ENCODE assay signal across 8 cellular contexts in genomic region chr5:178120661-178121357, GRCh38. TPM values are rescaled to one million over a fixed set of nuclear protein-coding genes. Genes with fewer than 3 reads are reported as not detected.
DNase-seq lines count a peak whose midpoint lies in the region; ATAC-seq and TF ChIP-seq lines count a peak whose summit lies in the region.

No MANE protein-coding gene starts in this region.

- POLR2A ChIA-PET in activated B cell treated with CpG ODN at 0.5 μM for 24 hours (lab: Charles Lee): interaction anchor here (0.5 to 2.0 kb wide), 6 partner anchors 11 to 742 kb away, joined by 3 to 22 read pairs (median 4); partner anchors contain the start of genes HNRNPAB, NHP2 and RMND5B

- H3K27me3 Mint-ChIP-seq in activated B cell treated with CpG ODN at 0.5 μM for 24 hours: no peaks in the 10 kb centered on the region

- peak; percentile 42 for TF ChIP-seq CTCF in AG10803 (conservative IDR thresholded peaks at IDR 0.05; ENCODE audit: low read length)
- peak; percentile 25 for TF ChIP-seq CTCF in activated B cell treated with CpG ODN at 0.5 μM for 24 hours (IDR thresholded peaks at IDR 0.05)
- TF ChIP-seq CTCF in cardiac fibroblast (IDR thresholded peaks at IDR 0.05; ENCODE audit: low read depth, low read length): peak; percentile 46

- peaks cover 68% of the 10 kb centered on the region for H3K4me1 Mint-ChIP-seq in activated B cell treated with CpG ODN at 0.5 μM for 24 hours

- H3K4me3 Mint-ChIP-seq in activated B cell treated with CpG ODN at 0.5 μM for 24 hours: peak overlapping the region; percentile 55

- H3K4me3 ChIP-seq in AG10803 (ENCODE audit: low read length) (peak overlapping the region; percentile 39), cardiac fibroblast (replicated peaks in 1 of 2; ENCODE audit: low read depth in 2 of 2, low read length in 2 of 2) (peak overlapping the region in 1 of 2 donors; percentile 24)

- H3K36me3 Mint-ChIP-seq in activated B cell treated with CpG ODN at 0.5 μM for 24 hours (ENCODE audit: low read depth): peaks cover 19% of the 10 kb centered on the region

- H3K9me3 Mint-ChIP-seq in activated B cell treated with CpG ODN at 0.5 μM for 24 hours: no peaks in the 10 kb centered on the region

- CTCF ChIA-PET in activated B cell treated with CpG ODN at 0.5 μM for 24 hours (lab: Charles Lee): interaction anchor here (0.6 to 4.5 kb wide), 11 partner anchors 10 to 67 kb away, joined by 3 to 46 read pairs (median 4); partner anchors contain the start of genes NHP2 and RMND5B

- ATAC-seq in GM19023 (IDR thresholded peaks at IDR 0.05; ENCODE audit: unreplicated experiment) (peak; percentile 81), HG03108 (IDR thresholded peaks at IDR 0.05; ENCODE audit: unreplicated experiment) (peak; percentile 64), activated B cell treated with CpG ODN at 0.5 μM for 24 hours (ENCODE audit: low read depth) (peak; percentile 67)

- peak; percentile 44 for DNase-seq in AG10803 (ENCODE audit: low read depth)
- DNase-seq in NCI-H2171 (lab: John Stamatoyannopoulos, UW): peak; percentile 80
- DNase-seq in activated B cell treated with CpG ODN at 0.5 μM for 24 hours: peak; percentile 56
- DNase-seq in cardiac fibroblast (ENCODE audit: low read depth in 2 of 2): peak; percentile 72 to 79
- DNase-seq in lung microvascular endothelial cell (ENCODE audit: low read depth in 2 of 2): peak; percentile 36 to 74
- peak; percentile 68 to 72 for DNase-seq in stimulated activated CD8-positive, alpha-beta memory T cell treated with anti-CD3 and anti-CD28 coated beads, Interleukin-15, amount 100 ng/mL, for 48 hours (ENCODE audit: low read depth in 2 of 2)

- peak overlapping the region; percentile 65 for H3K27ac Mint-ChIP-seq in activated B cell treated with CpG ODN at 0.5 μM for 24 hours

- intact Hi-C loops in activated B cell treated with CpG ODN at 0.5 μM for 24 hours (cut with micrococcal nuclease): loop anchor here (1.0 kb wide), 2 partner anchors 9 to 25 kb away; no protein-coding TSS in a partner anchor

RNA-seq across cellular contexts. Expression of gene N4BP3, which starts 7.5 kb away (rescaled TPM):
- total RNA-seq in activated B cell treated with CpG ODN at 0.5 μM for 24 hours: 17.4 and 18.1 TPM in 2 replicates
- total RNA-seq in lung microvascular endothelial cell: 18.3 and 23.8 TPM in 2 replicates

RNA-seq across cellular contexts. Expression of gene RMND5B, which starts 10.0 kb away (rescaled TPM):
- 42.4 and 57.2 TPM in 2 replicates for total RNA-seq in activated B cell treated with CpG ODN at 0.5 μM for 24 hours
- total RNA-seq in lung microvascular endothelial cell: 22.4 and 33.9 TPM in 2 replicates

RNA-seq across cellular contexts. Expression of gene NHP2, which starts 32.9 kb away (rescaled TPM):
- 175 and 180 TPM in 2 replicates for total RNA-seq in activated B cell treated with CpG ODN at 0.5 μM for 24 hours
- 106 and 132 TPM in 2 replicates for total RNA-seq in lung microvascular endothelial cell
